8 cellular contexts compared by ENCODE assay signal in genomic region chr7:74173491-74173865, GRCh38. TPM values are rescaled to one million over a fixed set of nuclear protein-coding genes. Genes with fewer than 3 reads are reported as not detected.
DNase-seq lines count a peak whose midpoint lies in the region; ATAC-seq and TF ChIP-seq lines count a peak whose summit lies in the region.

No MANE protein-coding gene starts in this region.

- H3K9me3 Mint-ChIP-seq in dendritic cell treated with granulocyte-macrophage colony-stimulating factor and Interleukin-4, amounts not matched to agents 40 ng/mL and 50 ng/mL, for 4 days, result no peaks in the 10 kb centered on the region
- no peaks in the 10 kb centered on the region for H3K9me3 Mint-ChIP-seq in neural crest cell

- ATAC-seq in GM19328 (IDR thresholded peaks at IDR 0.05; ENCODE audit: unreplicated experiment) (peak; percentile 10), HG03442 (IDR thresholded peaks at IDR 0.05; ENCODE audit: unreplicated experiment) (no peak)

- TF ChIP-seq CTCF in neural crest cell (conservative IDR thresholded peaks at IDR 0.05), result no peak

- intact Hi-C loops in dendritic cell treated with granulocyte-macrophage colony-stimulating factor and Interleukin-4, amounts not matched to agents 40 ng/mL and 50 ng/mL, for 4 days (cut with micrococcal nuclease), result loop anchor here (5.0 kb wide), 2 partner anchors 81 to 106 kb away; no protein-coding TSS in a partner anchor

- peak overlapping the region; percentile 87 for H3K4me3 Mint-ChIP-seq in dendritic cell treated with granulocyte-macrophage colony-stimulating factor and Interleukin-4, amounts not matched to agents 40 ng/mL and 50 ng/mL, for 4 days
- peak overlapping the region; percentile 91 for H3K4me3 Mint-ChIP-seq in neural crest cell

- DNase-seq in NAMALWA (ENCODE audit: low spot score), result peak; percentile 77
- no peak for DNase-seq in neural crest cell (ENCODE audit: low read depth, low spot score)
- DNase-seq in dedifferentiated amniotic fluid mesenchymal stem cell (ENCODE audit: extremely low spot score), result no peak
- DNase-seq in SIG-M5 (lab: John Stamatoyannopoulos, UW), result no peak
- no peak for DNase-seq in NCI-H2029 treated with DMSO at 0.1 percent for 48 hours (lab: John Stamatoyannopoulos, UW)

- no peaks in the 10 kb centered on the region for H3K27me3 Mint-ChIP-seq in dendritic cell treated with granulocyte-macrophage colony-stimulating factor and Interleukin-4, amounts not matched to agents 40 ng/mL and 50 ng/mL, for 4 days
- no peaks in the 10 kb centered on the region for H3K27me3 Mint-ChIP-seq in neural crest cell (ENCODE audit: low read depth)

- H3K36me3 Mint-ChIP-seq in dendritic cell treated with granulocyte-macrophage colony-stimulating factor and Interleukin-4, amounts not matched to agents 40 ng/mL and 50 ng/mL, for 4 days (ENCODE audit: low read depth), result peaks cover 26% of the 10 kb centered on the region
- no peaks in the 10 kb centered on the region for H3K36me3 Mint-ChIP-seq in neural crest cell (ENCODE audit: low read depth)

- peak overlapping the region; percentile 93 for H3K27ac Mint-ChIP-seq in dendritic cell treated with granulocyte-macrophage colony-stimulating factor and Interleukin-4, amounts not matched to agents 40 ng/mL and 50 ng/mL, for 4 days
- H3K27ac Mint-ChIP-seq in neural crest cell (ENCODE audit: unreplicated experiment), result peak overlapping the region; percentile 73

- peaks cover 25% of the 10 kb centered on the region for H3K4me1 Mint-ChIP-seq in dendritic cell treated with granulocyte-macrophage colony-stimulating factor and Interleukin-4, amounts not matched to agents 40 ng/mL and 50 ng/mL, for 4 days (ENCODE audit: low read depth)
- H3K4me1 Mint-ChIP-seq in neural crest cell, result peaks cover 41% of the 10 kb centered on the region

RNA-seq across cellular contexts. Expression of gene EIF4H, which starts 0.7 kb away (rescaled TPM):
- 295 and 298 TPM in 2 replicates for total RNA-seq in neural crest cell

RNA-seq across cellular contexts. Expression of gene LAT2, which starts 36.3 kb away (rescaled TPM):
- total RNA-seq in neural crest cell, result 0.82 and 1.1 TPM in 2 replicates
